ENCODE assay signal across 8 cellular contexts in genomic region chr14:49895480-49895879, GRCh38. TPM values are rescaled to one million over a fixed set of nuclear protein-coding genes. Genes with fewer than 3 reads are reported as not detected.
A peak's percentile ranks its signal among the peaks of the same experiment; 100 is the strongest.
DNase-seq lines count a peak whose midpoint lies in the region; ATAC-seq, FAIRE-seq and TF ChIP-seq lines count a peak whose summit lies in the region.

No MANE protein-coding gene starts in this region.

- TF ChIP-seq CTCF in kidney (IDR thresholded peaks at IDR 0.05; ENCODE audit: borderline replicate concordance, extremely low read depth, insufficient read depth) = no peak
- TF ChIP-seq CTCF in transverse colon (IDR thresholded peaks at IDR 0.05) = no peak

- H3K27ac ChIP-seq in kidney (ENCODE audit: low read depth in 2 of 2, low read length in 2 of 2) (peak overlapping the region in 1 of 2 donors; percentile 36), transverse colon (peak overlapping the region; percentile 100)

- CTCF ChIA-PET in activated naive CD4-positive, alpha-beta T cell treated with anti-CD3 and anti-CD28 coated beads, Interleukin-2, amount 10 ng/mL, durations not matched to agents 7 days and 5 days (lab: Charles Lee) = interaction anchor here (0.7 to 1.4 kb wide), 6 partner anchors 11 to 166 kb away, joined by 3 to 7 read pairs (median 4); no protein-coding TSS in a partner anchor
- CTCF ChIA-PET in activated CD4-positive, alpha-beta memory T cell treated with anti-CD3 and anti-CD28 coated beads, Interleukin-2, amount 10 ng/mL, durations not matched to agents 7 days and 5 days (lab: Charles Lee) = interaction anchor here (0.6 to 1.9 kb wide), 9 partner anchors 14 to 193 kb away, joined by 3 to 22 read pairs (median 5); no protein-coding TSS in a partner anchor

- peak overlapping the region; percentile 81 to 95 for H3K4me3 ChIP-seq in kidney (ENCODE audit: low read length in 2 of 2)
- peak overlapping the region; percentile 5 to 100 (median 94) for H3K4me3 ChIP-seq in transverse colon

- no peak for DNase-seq in activated naive CD4-positive, alpha-beta T cell treated with anti-CD3 and anti-CD28 coated beads, Interleukin-2, amount 10 ng/mL, durations not matched to agents 7 days and 5 days
- no peak for DNase-seq in activated naive CD4-positive, alpha-beta T cell treated with anti-CD3 and anti-CD28 coated beads, Interleukin-2, amount 50 U/mL, for 16 hours
- no peak for DNase-seq in activated CD4-positive, alpha-beta memory T cell treated with anti-CD3 and anti-CD28 coated beads, Interleukin-2, amount 10 ng/mL, durations not matched to agents 7 days and 5 days
- DNase-seq in kidney (no peak), transverse colon (no peak), NCI-H2196 (lab: John Stamatoyannopoulos, UW; ENCODE audit: unreplicated experiment) (no peak)

- intact Hi-C loops in kidney (cut with DNase I) (no loop called here), transverse colon (cut with DNase I; ENCODE audit: low total_unique reads) (loop anchor here (10.0 kb wide), 1 partner anchor 109 kb away; no protein-coding TSS in a partner anchor)

- H3K9me3 ChIP-seq in kidney (ENCODE audit: control insufficient read depth in 1 of 2, low read length in 2 of 2) (no peaks in the 10 kb centered on the region), transverse colon (no peaks in the 10 kb centered on the region)

- H3K27me3 Mint-ChIP-seq in activated naive CD4-positive, alpha-beta T cell treated with anti-CD3 and anti-CD28 coated beads, Interleukin-2, amount 10 ng/mL, durations not matched to agents 7 days and 5 days = no peaks in the 10 kb centered on the region
- H3K27me3 Mint-ChIP-seq in activated CD4-positive, alpha-beta memory T cell treated with anti-CD3 and anti-CD28 coated beads, Interleukin-2, amount 10 ng/mL, durations not matched to agents 7 days and 5 days = no peaks in the 10 kb centered on the region

- no peak for TF ChIP-seq POLR2A in transverse colon (IDR thresholded peaks at IDR 0.05)

- H3K36me3 ChIP-seq in kidney (ENCODE audit: control insufficient read depth in 1 of 2, insufficient read depth in 2 of 2, low read length in 2 of 2) (peaks cover 0 to 18% of the 10 kb centered on the region in 2 donors), transverse colon (peaks cover 0 to 6% (median 3%) of the 10 kb centered on the region in 4 donors)

- FAIRE-seq in kidney (lab: Jason Lieb, UNC) = no peak

- H3K4me1 ChIP-seq in kidney (ENCODE audit: control insufficient read depth in 1 of 2, insufficient read depth in 1 of 2, low read depth in 1 of 2, low read length in 2 of 2) = peaks cover 3 to 24% of the 10 kb centered on the region in 2 donors
- peaks cover 15 to 62% (median 51%) of the 10 kb centered on the region in 4 donors for H3K4me1 ChIP-seq in transverse colon

- ATAC-seq in GM18498 (IDR thresholded peaks at IDR 0.05; ENCODE audit: unreplicated experiment) = no peak
- no peak for ATAC-seq in HG02884 (IDR thresholded peaks at IDR 0.05; ENCODE audit: unreplicated experiment)

- H3K4me3 Mint-ChIP-seq in activated naive CD4-positive, alpha-beta T cell treated with anti-CD3 and anti-CD28 coated beads, Interleukin-2, amount 10 ng/mL, durations not matched to agents 7 days and 5 days = peak overlapping the region; percentile 99
- peak overlapping the region; percentile 96 for H3K4me3 Mint-ChIP-seq in activated CD4-positive, alpha-beta memory T cell treated with anti-CD3 and anti-CD28 coated beads, Interleukin-2, amount 10 ng/mL, durations not matched to agents 7 days and 5 days

- H3K9ac ChIP-seq in kidney (ENCODE audit: low read length in 2 of 2) = peak overlapping the region; percentile 39 to 68

- in situ Hi-C loops in transverse colon (cut with MboI; ENCODE audit: low pct_ligation_motif_present in 1 of 4, low pct_unique_long_range_greater_than_20kb in 1 of 4, low sequenced_read_pairs in 3 of 4) = loop anchor here in 2 of 4 donors (10.0 kb wide), 1 partner anchor 109 kb away; no protein-coding TSS in a partner anchor

- H3K4me1 Mint-ChIP-seq in activated naive CD4-positive, alpha-beta T cell treated with anti-CD3 and anti-CD28 coated beads, Interleukin-2, amount 10 ng/mL, durations not matched to agents 7 days and 5 days = peaks cover 43% of the 10 kb centered on the region
- peaks cover 38% of the 10 kb centered on the region for H3K4me1 Mint-ChIP-seq in activated CD4-positive, alpha-beta memory T cell treated with anti-CD3 and anti-CD28 coated beads, Interleukin-2, amount 10 ng/mL, durations not matched to agents 7 days and 5 days

- POLR2A ChIA-PET in activated CD4-positive, alpha-beta memory T cell treated with anti-CD3 and anti-CD28 coated beads, Interleukin-2, amount 10 ng/mL, durations not matched to agents 7 days and 5 days (lab: Charles Lee) = interaction anchor here (0.9 to 2.4 kb wide), 23 partner anchors 11 to 275 kb away, joined by 3 to 111 read pairs (median 6); partner anchors contain the start of genes NEMF, RPL36AL and VCPKMT

- 23% methylated on average over 4 of the region's 4 CpGs for WGBS in transverse colon (ENCODE audit: low coverage in 1 of 2), 2 donors

- H3K9me3 Mint-ChIP-seq in activated naive CD4-positive, alpha-beta T cell treated with anti-CD3 and anti-CD28 coated beads, Interleukin-2, amount 10 ng/mL, durations not matched to agents 7 days and 5 days = no peaks in the 10 kb centered on the region
- H3K9me3 Mint-ChIP-seq in activated CD4-positive, alpha-beta memory T cell treated with anti-CD3 and anti-CD28 coated beads, Interleukin-2, amount 10 ng/mL, durations not matched to agents 7 days and 5 days = no peaks in the 10 kb centered on the region

- no peak for TF ChIP-seq EP300 in transverse colon (IDR thresholded peaks at IDR 0.05; ENCODE audit: low read depth)

- H3K36me3 Mint-ChIP-seq in activated naive CD4-positive, alpha-beta T cell treated with anti-CD3 and anti-CD28 coated beads, Interleukin-2, amount 10 ng/mL, durations not matched to agents 7 days and 5 days = peaks cover 51% of the 10 kb centered on the region
- peaks cover 62% of the 10 kb centered on the region for H3K36me3 Mint-ChIP-seq in activated CD4-positive, alpha-beta memory T cell treated with anti-CD3 and anti-CD28 coated beads, Interleukin-2, amount 10 ng/mL, durations not matched to agents 7 days and 5 days (ENCODE audit: low read depth)

- H3K27me3 ChIP-seq in transverse colon = no peaks in the 10 kb centered on the region

- peak overlapping the region; percentile 99 for H3K27ac Mint-ChIP-seq in activated naive CD4-positive, alpha-beta T cell treated with anti-CD3 and anti-CD28 coated beads, Interleukin-2, amount 10 ng/mL, durations not matched to agents 7 days and 5 days
- peak overlapping the region; percentile 100 for H3K27ac Mint-ChIP-seq in activated CD4-positive, alpha-beta memory T cell treated with anti-CD3 and anti-CD28 coated beads, Interleukin-2, amount 10 ng/mL, durations not matched to agents 7 days and 5 days

RNA-seq across cellular contexts. Expression of gene ARF6, which starts 2.6 kb away (rescaled TPM):
- total RNA-seq in activated CD4-positive, alpha-beta memory T cell treated with anti-CD3 and anti-CD28 coated beads, Interleukin-2, amount 10 ng/mL, durations not matched to agents 7 days and 5 days = 100 to 1,000 TPM; 198 to 199 TPM
- total RNA-seq in kidney = 87.1 TPM
- 38.9 TPM for polyA plus RNA-seq in kidney (ENCODE audit: insufficient read depth, low read depth, low replicate concordance)
- total RNA-seq in transverse colon = 100 to 1,000 TPM in 2 of 4 donors, 10 to 100 TPM in 2; 70.3 to 120 (median 101) TPM

RNA-seq across cellular contexts. Expression of gene NEMF, which starts 42.9 kb away (rescaled TPM):
- 10 to 100 TPM; 64.7 to 73.3 TPM for total RNA-seq in activated CD4-positive, alpha-beta memory T cell treated with anti-CD3 and anti-CD28 coated beads, Interleukin-2, amount 10 ng/mL, durations not matched to agents 7 days and 5 days
- total RNA-seq in kidney (79.9 TPM), transverse colon (100 to 1,000 TPM in 1 of 4 donors, 10 to 100 TPM in 3; 50.2 to 129 (median 79.3) TPM)
- polyA plus RNA-seq in kidney (ENCODE audit: insufficient read depth, low read depth, low replicate concordance) = 26.1 TPM
